ENCODE assay signal across 25 cellular contexts in genomic region chr4:53917719-53918118, GRCh38.
A peak's percentile ranks its signal among the peaks of the same experiment; 100 is the strongest.
DNase-seq lines count a peak whose midpoint lies in the region; ATAC-seq and TF ChIP-seq lines count a peak whose summit lies in the region.
"Had no signal": no experiment of that assay in that cellular context is flagged by ENCODE, and none has a peak within 500 bp of the region (broad histone marks: within the 10 kb centered on the region; RNA-seq: fewer than 3 reads in every experiment).

No MANE protein-coding gene starts in this region.

- intact Hi-C loops in CD8-positive, alpha-beta T cell (cut with DNase I, micrococcal nuclease) = no loop called here

- POLR2A ChIA-PET in CD8-positive, alpha-beta T cell (lab: Charles Lee) = no interaction called here

- no peak for DNase-seq in activated naive CD4-positive, alpha-beta T cell treated with anti-CD3 and anti-CD28 coated beads, Interleukin-2, amount 50 U/mL, for 72 hours (ENCODE audit: low spot score in 2 of 2)
- no peak for DNase-seq in activated naive CD4-positive, alpha-beta T cell treated with anti-CD3 and anti-CD28 coated beads, Interleukin-2, amount 50 U/mL, for 16 hours
- peak; percentile 49 for DNase-seq in RKO (ENCODE audit: low spot score)
- DNase-seq in stimulated activated effector memory CD8-positive, alpha-beta T cell treated with anti-CD3 and anti-CD28 coated beads, Interleukin-12 subunit alpha, Interleukin-12 subunit beta, amount 100 ng/mL, for 72 hours (ENCODE audit: low spot score in 2 of 2) = no peak
- no peak for DNase-seq in activated CD8-positive, alpha-beta memory T cell treated with anti-CD3 and anti-CD28 coated beads for 24 hours
- no peak for DNase-seq in CD8-positive, alpha-beta T cell
- DNase-seq: activated CD4-positive, alpha-beta T cell treated with anti-CD3 and anti-CD28 coated beads, Interleukin-2, amount 50 U/mL, for 1 hour; activated CD8-positive, alpha-beta memory T cell treated with anti-CD3 and anti-CD28 coated beads, Interleukin-2, amount 50 U/mL, for 4 hours; activated gamma-delta T cell treated with Interleukin-2 at 50 U/mL for 16 hours; amygdala; cortex of kidney; DMS53; NCI-H187 treated with DMSO at 0.1 percent for 48 hours; NCI-H69; SK-N-SH; stimulated activated CD4-positive, alpha-beta T cell treated with anti-CD3 and anti-CD28 coated beads, Interleukin-15, amount 100 ng/mL, for 24 hours; upper lobe of left lung had no signal

- no peaks in the 10 kb centered on the region for H3K36me3 Mint-ChIP-seq in activated naive CD4-positive, alpha-beta T cell treated with anti-CD3 and anti-CD28 coated beads, Interleukin-2, amount 50 U/mL, for 72 hours
- H3K36me3 Mint-ChIP-seq in stimulated activated effector memory CD8-positive, alpha-beta T cell treated with anti-CD3 and anti-CD28 coated beads, Interleukin-12 subunit alpha, Interleukin-12 subunit beta, amount 100 ng/mL, for 72 hours = no peaks in the 10 kb centered on the region
- no peaks in the 10 kb centered on the region for H3K36me3 Mint-ChIP-seq in CD8-positive, alpha-beta T cell

- H3K4me3 ChIP-seq in CD8-positive, alpha-beta T cell (ENCODE audit: low read depth, low read length) = no peak overlapping the region
- H3K4me3 ChIP-seq: A549, GM23338, upper lobe of left lung had no signal

- CTCF ChIA-PET in CD8-positive, alpha-beta T cell (lab: Charles Lee) = no interaction called here

- TF ChIP-seq POLR2A in GM18505 (IDR thresholded peaks at IDR 0.05; ENCODE audit: borderline replicate concordance, extremely low read depth, insufficient read depth, insufficient read length) = no peak

- no peaks in the 10 kb centered on the region for H3K4me1 ChIP-seq in CD8-positive, alpha-beta T cell (ENCODE audit: insufficient read depth, low read length)

- H3K9me3 ChIP-seq in CD8-positive, alpha-beta T cell (ENCODE audit: low read length) = no peaks in the 10 kb centered on the region
- H3K9me3 ChIP-seq: A549, SK-N-SH, upper lobe of left lung had no signal

- no peak overlapping the region for H3K27ac ChIP-seq in CD8-positive, alpha-beta T cell (ENCODE audit: low read depth, low read length)
- H3K27ac ChIP-seq: A549, KMS-11, upper lobe of left lung, VCaP had no signal

- H3K27me3 Mint-ChIP-seq in CD8-positive, alpha-beta T cell (ENCODE audit: low read depth) = peaks cover 11% of the 10 kb centered on the region

- H3K9me3 Mint-ChIP-seq in activated naive CD4-positive, alpha-beta T cell treated with anti-CD3 and anti-CD28 coated beads, Interleukin-2, amount 50 U/mL, for 72 hours = no peaks in the 10 kb centered on the region
- no peaks in the 10 kb centered on the region for H3K9me3 Mint-ChIP-seq in stimulated activated effector memory CD8-positive, alpha-beta T cell treated with anti-CD3 and anti-CD28 coated beads, Interleukin-12 subunit alpha, Interleukin-12 subunit beta, amount 100 ng/mL, for 72 hours
- H3K9me3 Mint-ChIP-seq in CD8-positive, alpha-beta T cell = no peaks in the 10 kb centered on the region

- no peaks in the 10 kb centered on the region for H3K36me3 ChIP-seq in CD8-positive, alpha-beta T cell (ENCODE audit: insufficient read depth, low read length)
- H3K36me3 ChIP-seq: upper lobe of left lung had no signal

- no peak for TF ChIP-seq CTCF in CD8-positive, alpha-beta T cell (IDR thresholded peaks at IDR 0.05)

- H3K4me1 Mint-ChIP-seq in stimulated activated effector memory CD8-positive, alpha-beta T cell treated with anti-CD3 and anti-CD28 coated beads, Interleukin-12 subunit alpha, Interleukin-12 subunit beta, amount 100 ng/mL, for 72 hours = no peaks in the 10 kb centered on the region
- H3K4me1 Mint-ChIP-seq in CD8-positive, alpha-beta T cell (ENCODE audit: low read depth) = no peaks in the 10 kb centered on the region
- H3K4me1 Mint-ChIP-seq: B cell had no signal

- H3K27ac Mint-ChIP-seq in activated naive CD4-positive, alpha-beta T cell treated with anti-CD3 and anti-CD28 coated beads, Interleukin-2, amount 50 U/mL, for 72 hours = no peak overlapping the region
- no peak overlapping the region for H3K27ac Mint-ChIP-seq in stimulated activated effector memory CD8-positive, alpha-beta T cell treated with anti-CD3 and anti-CD28 coated beads, Interleukin-12 subunit alpha, Interleukin-12 subunit beta, amount 100 ng/mL, for 72 hours
- no peak overlapping the region for H3K27ac Mint-ChIP-seq in CD8-positive, alpha-beta T cell
- H3K27ac Mint-ChIP-seq: B cell, GM23338 had no signal

- H3K27me3 ChIP-seq in CD8-positive, alpha-beta T cell (ENCODE audit: insufficient read depth, low read length) = no peaks in the 10 kb centered on the region
- H3K27me3 ChIP-seq: upper lobe of left lung had no signal

- no peak overlapping the region for H3K4me3 Mint-ChIP-seq in stimulated activated effector memory CD8-positive, alpha-beta T cell treated with anti-CD3 and anti-CD28 coated beads, Interleukin-12 subunit alpha, Interleukin-12 subunit beta, amount 100 ng/mL, for 72 hours
- no peak overlapping the region for H3K4me3 Mint-ChIP-seq in CD8-positive, alpha-beta T cell
- H3K4me3 Mint-ChIP-seq: B cell, GM23338 had no signal

- peak; percentile 43 to 62 for ATAC-seq in activated naive CD4-positive, alpha-beta T cell treated with anti-CD3 and anti-CD28 coated beads, Interleukin-2, amount 50 U/mL, for 72 hours
- peak; percentile 94 for ATAC-seq in esophagus mucosa
- peak; percentile 76 for ATAC-seq in stimulated activated effector memory CD8-positive, alpha-beta T cell treated with anti-CD3 and anti-CD28 coated beads, Interleukin-12 subunit alpha, Interleukin-12 subunit beta, amount 100 ng/mL, for 72 hours
- no peak for ATAC-seq in GM18505 (IDR thresholded peaks at IDR 0.05; ENCODE audit: unreplicated experiment)
- ATAC-seq in CD8-positive, alpha-beta T cell = no peak
- ATAC-seq: A549, GM23338, sciatic nerve had no signal

Comparison
In these comparisons a context has a peak if more than half of its experiments do, and no peak if none do; other contexts are left out.
1. ATAC-seq: peak in activated naive CD4-positive, alpha-beta T cell treated with anti-CD3 and anti-CD28 coated beads, Interleukin-2, amount 50 U/mL, for 72 hours (2 of 2), esophagus mucosa (single experiment) and stimulated activated effector memory CD8-positive, alpha-beta T cell treated with anti-CD3 and anti-CD28 coated beads, Interleukin-12 subunit alpha, Interleukin-12 subunit beta, amount 100 ng/mL, for 72 hours (single experiment); none in GM18505 (single experiment) and CD8-positive, alpha-beta T cell (single experiment).